19 cellular contexts compared by ENCODE assay signal in genomic region chr20:57178582-57179112, GRCh38.
A peak's percentile ranks its signal among the peaks of the same experiment; 100 is the strongest.
DNase-seq lines count a peak whose midpoint lies in the region; ATAC-seq, FAIRE-seq and TF ChIP-seq lines count a peak whose summit lies in the region.
"Had no signal": no experiment of that assay in that cellular context is flagged by ENCODE, and none has a peak within 500 bp of the region (broad histone marks: within the 10 kb centered on the region; RNA-seq: fewer than 3 reads in every experiment).

No MANE protein-coding gene starts in this region.

- H3K4me3 ChIP-seq in keratinocyte (ENCODE audit: control insufficient read depth in 2 of 3, extremely low read depth in 1 of 3, insufficient read depth in 2 of 3, low read depth in 1 of 3, low read length in 3 of 3) (no peak overlapping the region), urinary bladder (ENCODE audit: low read depth, low read length) (no peak overlapping the region)
- H3K4me3 ChIP-seq: GM23338, SJSA1 had no signal

- H3K9me1 ChIP-seq in keratinocyte (ENCODE audit: control insufficient read depth, extremely low read depth, insufficient read depth, low read length) = no peaks in the 10 kb centered on the region

- POLR2A ChIA-PET in MCF 10A (lab: Yijun Ruan, JAX) = interaction anchor here (0.7 to 1.8 kb wide), 7 partner anchors 10 to 402 kb away, joined by 3 to 7 read pairs (median 5); no protein-coding TSS in a partner anchor

- peaks cover 7% of the 10 kb centered on the region for H3K4me1 Mint-ChIP-seq in MCF 10A (ENCODE audit: insufficient read depth, unreplicated experiment)

- intact Hi-C loops in MCF 10A (cut with micrococcal nuclease) = no loop called here

- no TSS peak for BruUV-seq in MCF 10A (replicated peaks; lab: Mats Ljungman, UMichigan)

- H3K4me1 ChIP-seq in keratinocyte (ENCODE audit: control insufficient read depth, extremely low read depth, insufficient read depth, low read length) = peaks cover 12% of the 10 kb centered on the region
- H3K4me1 ChIP-seq in urinary bladder (ENCODE audit: insufficient read depth) = no peaks in the 10 kb centered on the region
- H3K4me1 ChIP-seq: SJSA1 had no signal

- peak; percentile 91 for FAIRE-seq in HTR-8/SVneo (lab: Jason Lieb, UNC)
- FAIRE-seq in keratinocyte (lab: Jason Lieb, UNC) = no peak
- FAIRE-seq: G401.6 had no signal

- H3K36me3 ChIP-seq in keratinocyte (ENCODE audit: control insufficient read depth in 2 of 2, extremely low read depth in 1 of 2, insufficient read depth in 2 of 2, low read length in 2 of 2) (no peaks in the 10 kb centered on the region), urinary bladder (ENCODE audit: insufficient read depth) (no peaks in the 10 kb centered on the region)
- H3K36me3 ChIP-seq: SJSA1 had no signal

- no peaks in the 10 kb centered on the region for H3K9me3 ChIP-seq in keratinocyte (ENCODE audit: control insufficient read depth, low read depth, low read length)
- H3K9me3 ChIP-seq: SJSA1 had no signal

- TF ChIP-seq CTCF in MCF 10A (IDR thresholded peaks at IDR 0.05; ENCODE audit: unreplicated experiment) (no peak), keratinocyte (optimal IDR thresholded peaks at IDR 0.05 in 1 of 3, IDR thresholded peaks at IDR 0.05 in 1 of 3, conservative IDR thresholded peaks at IDR 0.05 in 1 of 3; ENCODE audit: extremely low read depth in 1 of 3, insufficient read depth in 2 of 3, low read length in 3 of 3) (no peak)

- no peak overlapping the region for H3K9ac ChIP-seq in keratinocyte (ENCODE audit: control insufficient read depth, extremely low read depth, insufficient read depth, low read length)

- ATAC-seq in HG03432 (IDR thresholded peaks at IDR 0.05; ENCODE audit: unreplicated experiment) = no peak

- no peaks in the 10 kb centered on the region for H4K20me1 ChIP-seq in keratinocyte (ENCODE audit: control insufficient read depth, extremely low read depth, insufficient read depth, low read length)

- dilution Hi-C loops in keratinocyte (cut with MboI; ENCODE audit: extremely low pct_ligation_motif_present, low sequenced_read_pairs) = no loop called here

- no peaks in the 10 kb centered on the region for H3K79me2 ChIP-seq in keratinocyte (ENCODE audit: control insufficient read depth, insufficient read depth, low read length)

- peak overlapping the region; percentile 64 for H3K4me2 ChIP-seq in keratinocyte (ENCODE audit: control insufficient read depth, extremely low read depth, insufficient read depth, low read depth, low read length)
- H3K4me2 ChIP-seq: GM23338 had no signal

- H3K27ac ChIP-seq in keratinocyte (ENCODE audit: control insufficient read depth, insufficient read depth, low read length) = no peak overlapping the region
- peak overlapping the region; percentile 28 for H3K27ac ChIP-seq in urinary bladder (ENCODE audit: low read depth)
- H3K27ac ChIP-seq: C4-2B, SJSA1 had no signal

- H3K27me3 ChIP-seq in keratinocyte (ENCODE audit: control insufficient read depth, extremely low read depth, insufficient read depth, low read length) = peaks cover 4% of the 10 kb centered on the region
- H3K27me3 ChIP-seq: SJSA1 had no signal

- CTCF ChIA-PET in MCF 10A (lab: Yijun Ruan, JAX) = interaction anchor here (0.5 to 1.7 kb wide), 9 partner anchors 8 to 563 kb away, joined by 3 to 8 read pairs (median 4); partner anchors contain the start of gene SPO11

- peak overlapping the region; percentile 57 for H3K27ac Mint-ChIP-seq in MCF 10A (ENCODE audit: low read depth, unreplicated experiment)

- H2AFZ ChIP-seq in keratinocyte (ENCODE audit: control insufficient read depth, low read length) = no peak overlapping the region
- H2AFZ ChIP-seq: GM23338 had no signal

- no peaks in the 10 kb centered on the region for H3K27me3 Mint-ChIP-seq in MCF 10A (ENCODE audit: insufficient read depth, unreplicated experiment)

- peak overlapping the region; percentile 4 for H3K4me3 Mint-ChIP-seq in MCF 10A (ENCODE audit: unreplicated experiment)
- H3K4me3 Mint-ChIP-seq: GM23338 had no signal

- H3K9me3 Mint-ChIP-seq in MCF 10A (ENCODE audit: unreplicated experiment) = no peaks in the 10 kb centered on the region
- H3K9me3 Mint-ChIP-seq: GM23338 had no signal

- no peaks in the 10 kb centered on the region for H3K36me3 Mint-ChIP-seq in MCF 10A (ENCODE audit: insufficient read depth, unreplicated experiment)

- 86% methylated on average over 8 of the region's 8 CpGs for WGBS in urinary bladder

- DNase-seq in HTR-8/SVneo (ENCODE audit: insufficient read length, low spot score) = no peak
- DNase-seq in MCF 10A (ENCODE audit: unreplicated experiment) = peak; percentile 13
- DNase-seq in keratinocyte (ENCODE audit: low read depth, low spot score) = no peak
- DNase-seq in cerebellar cortex (ENCODE audit: low spot score) = no peak
- no peak for DNase-seq in SIG-M5 treated with dmso at 0.1 percent for 504 hours (lab: John Stamatoyannopoulos, UW; ENCODE audit: unreplicated experiment)
- DNase-seq: COR-L47, DMS 273 treated with DMSO at 0.1 percent for 48 hours, NCI-H1417 treated with DMSO at 0.1 percent for 48 hours, NCI-H187 treated with DMSO at 0.1 percent for 48 hours, NCI-H2227 treated with DMSO at 0.1 percent for 48 hours, NCI-H510A treated with DMSO at 0.1 percent for 48 hours, NCI-H774, OCI-M1 had no signal
